ENCODE assay signal across 18 cellular contexts in the genomic region with DNA sequence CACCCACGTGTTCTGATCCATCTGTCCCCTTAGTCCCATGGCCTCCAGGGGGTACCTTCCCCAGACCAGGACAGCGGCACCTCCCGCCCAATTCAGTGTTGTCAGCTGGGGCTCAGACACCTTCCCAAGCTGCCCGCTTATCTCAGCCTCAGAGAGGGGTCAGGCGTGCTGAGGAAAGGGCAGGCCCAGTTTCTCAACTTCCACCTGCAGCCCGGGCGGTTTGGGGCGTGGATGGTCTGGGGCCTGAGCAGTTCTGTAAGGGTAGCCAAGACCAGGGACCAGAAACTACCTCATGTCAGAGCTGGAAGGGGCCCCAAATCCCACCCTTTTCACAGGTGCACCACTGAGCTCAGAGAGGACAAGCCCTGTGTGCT. TPM values are rescaled to one million over a fixed set of nuclear protein-coding genes. Genes with fewer than 3 reads are reported as not detected.
DNase-seq lines count a peak whose midpoint lies in the region; ATAC-seq and TF ChIP-seq lines count a peak whose summit lies in the region.
"Had no signal": no experiment of that assay in that cellular context is flagged by ENCODE, and none has a peak within 500 bp of the region (broad histone marks: within the 10 kb centered on the region; RNA-seq: fewer than 3 reads in every experiment).

No MANE protein-coding gene starts in this region.

- peaks cover 64 to 92% of the 10 kb centered on the region in 2 experiments for H3K79me1 ChIP-seq in IMR-90 (ENCODE audit: low read depth in 1 of 2, low read length in 2 of 2)

- H3K4me3 ChIP-seq in IMR-90 (ENCODE audit: insufficient read depth, low read depth, low read length) = no peak overlapping the region
- no peak overlapping the region for H3K4me3 ChIP-seq in colonic mucosa
- no peak overlapping the region for H3K4me3 ChIP-seq in lower lobe of right lung
- peak overlapping the region in 2 of 5 donors; percentile 6 to 37 for H3K4me3 ChIP-seq in subcutaneous abdominal adipose tissue (ENCODE audit: low read depth in 1 of 5, low read length in 5 of 5)
- H3K4me3 ChIP-seq: BLaER1, left lung, ovary, SJCRH30 had no signal

- peak overlapping the region; percentile 88 for H4K91ac ChIP-seq in IMR-90 (ENCODE audit: insufficient read depth, low read depth, low read length)

- peak overlapping the region; percentile 99 for H2AK5ac ChIP-seq in IMR-90 (ENCODE audit: low read depth, low read length)

- no peak for TF ChIP-seq RAD21 in IMR-90 (IDR thresholded peaks at IDR 0.05; ENCODE audit: low read length)

- peak overlapping the region; percentile 72 to 94 for H4K8ac ChIP-seq in IMR-90 (ENCODE audit: low read depth in 2 of 2, low read length in 2 of 2)

- CTCF ChIA-PET in IMR-90 (lab: Yijun Ruan, JAX) = no interaction called here

- peak overlapping the region; percentile 65 for H4K5ac ChIP-seq in IMR-90 (ENCODE audit: low read depth, low read length)

- DNase-seq in IMR-90 (no peak), colonic mucosa (peak; percentile 72), lower lobe of right lung (no peak)
- DNase-seq: activated B cell treated with CpG ODN at 0.5 μM for 24 hours; activated T-cell treated with anti-CD3 and anti-CD28 coated beads, Interleukin-2, amount 50 U/mL, for 1 hour; anterior cingulate cortex; effector memory CD4-positive, alpha-beta T cell; NCI-H774; stimulated activated CD4-positive, alpha-beta T cell treated with anti-CD3 and anti-CD28 coated beads, Interleukin-2, amount 100 ng/mL, for 24 hours had no signal

- H2BK120ac ChIP-seq in IMR-90 (ENCODE audit: low read depth, low read length) = peak overlapping the region; percentile 91

- no peak overlapping the region for H3K4me2 ChIP-seq in IMR-90 (ENCODE audit: low read depth, low read length)
- H3K4me2 ChIP-seq: BLaER1 had no signal

- H3K23ac ChIP-seq in IMR-90 (ENCODE audit: low read depth, low read length) = peak overlapping the region; percentile 79

- peaks cover 9% of the 10 kb centered on the region; the same call in 1 of the 2 replicates for H4K20me1 ChIP-seq in IMR-90 (ENCODE audit: insufficient read depth, low read length)
- H4K20me1 ChIP-seq: BLaER1 had no signal

- peak overlapping the region; percentile 80; the same call in 1 of the 2 replicates for H3K18ac ChIP-seq in IMR-90 (ENCODE audit: low read depth, low read length)

- no peaks in the 10 kb centered on the region for H3K27me3 ChIP-seq in IMR-90 (ENCODE audit: control insufficient read depth, insufficient read depth, low read length)
- H3K27me3 ChIP-seq in colonic mucosa = no peaks in the 10 kb centered on the region
- no peaks in the 10 kb centered on the region for H3K27me3 ChIP-seq in lower lobe of right lung (ENCODE audit: low read depth)
- H3K27me3 ChIP-seq in subcutaneous abdominal adipose tissue (ENCODE audit: control insufficient read depth in 5 of 5, insufficient read depth in 4 of 5, low read length in 5 of 5) = no peaks in the 10 kb centered on the region
- H3K27me3 ChIP-seq: BLaER1, left lung, ovary, SJCRH30 had no signal

- WGBS in IMR-90 (ENCODE audit: extremely low coverage in 2 of 2, insufficient read length in 1 of 2), 2 experiments = 88% methylated on average over 3 of the region's 8 CpGs; no CpG with 5 or more reads in 1 of the 2 experiments

- peak overlapping the region; percentile 77 for H2AFZ ChIP-seq in IMR-90 (replicated peaks; ENCODE audit: low read length, poor library complexity)

- H2BK5ac ChIP-seq in IMR-90 (ENCODE audit: low read depth, low read length, poor library complexity, severe bottlenecking) = peak overlapping the region; percentile 89

- TF ChIP-seq POLR2A in IMR-90 (IDR thresholded peaks at IDR 0.05; ENCODE audit: low read depth, low read length) = no peak

- H3K27ac ChIP-seq in IMR-90 (ENCODE audit: insufficient read depth, low read length) = peak overlapping the region; percentile 88
- peak overlapping the region; percentile 89 for H3K27ac ChIP-seq in colonic mucosa
- peak overlapping the region; percentile 47 for H3K27ac ChIP-seq in lower lobe of right lung
- peak overlapping the region; percentile 77 for H3K27ac ChIP-seq in subcutaneous abdominal adipose tissue (ENCODE audit: low read depth, low read length)
- H3K27ac ChIP-seq: BLaER1 had no signal

- H3K36me3 ChIP-seq in IMR-90 (ENCODE audit: control insufficient read depth, insufficient read depth, low read length) (no peaks in the 10 kb centered on the region), colonic mucosa (no peaks in the 10 kb centered on the region), lower lobe of right lung (no peaks in the 10 kb centered on the region), subcutaneous abdominal adipose tissue (ENCODE audit: control insufficient read depth in 5 of 5, insufficient read depth in 5 of 5, low read length in 5 of 5) (no peaks in the 10 kb centered on the region)
- H3K36me3 ChIP-seq: BLaER1, left lung, ovary, SJCRH30 had no signal

- ATAC-seq in IMR-90 (ENCODE audit: low read depth) = no peak
- no peak for ATAC-seq in lower lobe of right lung
- ATAC-seq in GM21619 (IDR thresholded peaks at IDR 0.05; ENCODE audit: unreplicated experiment) = no peak
- no peak for ATAC-seq in HG02763 (IDR thresholded peaks at IDR 0.05; ENCODE audit: unreplicated experiment)
- no peak for ATAC-seq in GM18868 (IDR thresholded peaks at IDR 0.05; ENCODE audit: unreplicated experiment)
- no peak for ATAC-seq in HG03457 (IDR thresholded peaks at IDR 0.05; ENCODE audit: unreplicated experiment)

- TF ChIP-seq CTCF in IMR-90 (conservative IDR thresholded peaks at IDR 0.05; ENCODE audit: low read depth, low read length) (no peak), colonic mucosa (IDR thresholded peaks at IDR 0.05) (no peak), lower lobe of right lung (IDR thresholded peaks at IDR 0.05) (no peak)

- H2BK15ac ChIP-seq in IMR-90 (ENCODE audit: low read depth, low read length) = peak overlapping the region; percentile 96; the same call in 1 of the 3 replicates

- no peaks in the 10 kb centered on the region for H3K9me3 ChIP-seq in IMR-90 (ENCODE audit: control insufficient read depth, insufficient read depth, low read length)
- no peaks in the 10 kb centered on the region for H3K9me3 ChIP-seq in colonic mucosa
- no peaks in the 10 kb centered on the region for H3K9me3 ChIP-seq in lower lobe of right lung
- H3K9me3 ChIP-seq in subcutaneous abdominal adipose tissue (ENCODE audit: control insufficient read depth in 5 of 5, low read length in 5 of 5) = no peaks in the 10 kb centered on the region
- H3K9me3 ChIP-seq: BLaER1, left lung, ovary, SJCRH30 had no signal

- H3K9ac ChIP-seq in IMR-90 (ENCODE audit: low read depth, low read length) (no peak overlapping the region), colonic mucosa (ENCODE audit: low read depth in 2 of 2, low read length in 2 of 2) (peak overlapping the region; percentile 60 to 77), subcutaneous abdominal adipose tissue (ENCODE audit: low read length in 5 of 5) (peak overlapping the region in 2 of 5 donors; percentile 17 to 20)
- H3K9ac ChIP-seq: BLaER1 had no signal

- H3K4ac ChIP-seq in IMR-90 (ENCODE audit: low read depth, low read length) = peak overlapping the region; percentile 98

- H3K56ac ChIP-seq in IMR-90 (ENCODE audit: extremely low read depth, insufficient read depth, low read length) = no peak overlapping the region

- peak overlapping the region; percentile 39 for H2AK9ac ChIP-seq in IMR-90 (replicated peaks; ENCODE audit: low read depth, low read length, poor library complexity)

- no TSS peak for BruUV-seq in IMR-90 (replicated peaks; lab: Mats Ljungman, UMichigan)

- in situ Hi-C loops in IMR-90 (cut with MboI; ENCODE audit: low sequenced_read_pairs) = no loop called here

- H3K9me1 ChIP-seq in IMR-90 (ENCODE audit: insufficient read depth, low read length) = peaks cover 45% of the 10 kb centered on the region

- H2BK20ac ChIP-seq in IMR-90 (ENCODE audit: low read depth, low read length) = peak overlapping the region; percentile 84

- H3K4me1 ChIP-seq in IMR-90 (ENCODE audit: control insufficient read depth, insufficient read depth, low read length) = peaks cover 50% of the 10 kb centered on the region
- peaks cover 30% of the 10 kb centered on the region for H3K4me1 ChIP-seq in colonic mucosa
- peaks cover 72% of the 10 kb centered on the region for H3K4me1 ChIP-seq in lower lobe of right lung
- H3K4me1 ChIP-seq in subcutaneous abdominal adipose tissue (ENCODE audit: control insufficient read depth in 5 of 5, insufficient read depth in 5 of 5, low read length in 5 of 5) = peaks cover 12 to 79% (median 66%) of the 10 kb centered on the region in 5 donors

- POLR2A ChIA-PET in IMR-90 (lab: Charles Lee; ENCODE audit: unreplicated experiment) = no interaction called here

- H3K14ac ChIP-seq in IMR-90 (replicated peaks; ENCODE audit: low read depth, low read length) = peak overlapping the region; percentile 95

- dilution Hi-C loops in IMR-90 (cut with HindIII; ENCODE audit: low sequenced_read_pairs, unreplicated experiment) = no loop called here

- intact Hi-C loops in IMR-90 (cut with micrococcal nuclease) (no loop called here), colonic mucosa (cut with DNase I) (no loop called here), lower lobe of right lung (cut with DNase I) (no loop called here)

TF ChIP-seq in IMR-90, 13 proteins besides CTCF, POLR2A, EP300 and RAD21 (continues in another document):
- TF ChIP-seq MAFK (IDR thresholded peaks at IDR 0.05; ENCODE audit: low read depth, low read length) (no peak), NFE2L2 (IDR thresholded peaks at IDR 0.05; ENCODE audit: low read depth, low read length) (no peak), MAZ (IDR thresholded peaks at IDR 0.05; ENCODE audit: borderline replicate concordance, low read depth, low read length) (no peak)

RNA-seq across cellular contexts. Expression of a gene that starts 5.1 kb away (rescaled TPM):
- total RNA-seq in IMR-90 (2012; rRNA removed) (5.3 and 5.6 TPM in 2 replicates), colonic mucosa (100 to 1,000 TPM; 300 to 312 TPM), lower lobe of right lung (38.3 TPM)
- 36.6 and 39.0 TPM in 2 replicates for polyA plus RNA-seq in IMR-90 (2012; rRNA removed)
- polyA plus RNA-seq in IMR-90 (2012; cell fraction: cytosol; rRNA removed) = 14.8 and 45.8 TPM in 2 replicates
- polyA plus RNA-seq in IMR-90 (2012; cell fraction: nucleus; rRNA removed; ENCODE audit: low replicate concordance) = 35.9 and 73.0 TPM in 2 replicates

RNA-seq across cellular contexts. Expression of a gene that starts 8.3 kb away (rescaled TPM):
- total RNA-seq in IMR-90 (2012; rRNA removed) = 1.7 and 2.3 TPM in 2 replicates
- 5.7 and 6.1 TPM in 2 replicates for polyA plus RNA-seq in IMR-90 (2012; rRNA removed)
- polyA plus RNA-seq in IMR-90 (2012; cell fraction: cytosol; rRNA removed) = 4.5 and 5.5 TPM in 2 replicates
- polyA plus RNA-seq in IMR-90 (2012; cell fraction: nucleus; rRNA removed; ENCODE audit: low replicate concordance) = 29.9 and 39.6 TPM in 2 replicates
- 10 to 100 TPM; 13.0 to 16.6 TPM for total RNA-seq in colonic mucosa
- 16.6 TPM for total RNA-seq in lower lobe of right lung

RNA-seq across cellular contexts. Expression of a gene that starts 21.1 kb away (rescaled TPM):
- total RNA-seq in IMR-90 (2012; rRNA removed) = 5.9 and 8.6 TPM in 2 replicates
- 14.5 TPM in 2 replicates for polyA plus RNA-seq in IMR-90 (2012; rRNA removed)
- polyA plus RNA-seq in IMR-90 (2012; cell fraction: cytosol; rRNA removed) = 13.5 and 13.8 TPM in 2 replicates
- polyA plus RNA-seq in IMR-90 (2012; cell fraction: nucleus; rRNA removed; ENCODE audit: low replicate concordance) = 8.5 and 12.5 TPM in 2 replicates
- 10 to 100 TPM; 37.0 to 38.4 TPM for total RNA-seq in colonic mucosa
- total RNA-seq in lower lobe of right lung = 33.9 TPM

RNA-seq across cellular contexts. Expression of a gene that starts 34.5 kb away (rescaled TPM):
- total RNA-seq in IMR-90 (2012; rRNA removed) (5.6 and 6.1 TPM in 2 replicates), colonic mucosa (1 to 10 TPM; 7.2 to 8.1 TPM), lower lobe of right lung (6.4 TPM)
- 4.5 TPM in 2 replicates for polyA plus RNA-seq in IMR-90 (2012; rRNA removed)
- polyA plus RNA-seq in IMR-90 (2012; cell fraction: cytosol; rRNA removed) = 5.2 and 10.6 TPM in 2 replicates
- 2.9 and 6.9 TPM in 2 replicates for polyA plus RNA-seq in IMR-90 (2012; cell fraction: nucleus; rRNA removed; ENCODE audit: low replicate concordance)
